Comparison of ENCODE assay signal across 18 cellular contexts in the genomic region with DNA sequence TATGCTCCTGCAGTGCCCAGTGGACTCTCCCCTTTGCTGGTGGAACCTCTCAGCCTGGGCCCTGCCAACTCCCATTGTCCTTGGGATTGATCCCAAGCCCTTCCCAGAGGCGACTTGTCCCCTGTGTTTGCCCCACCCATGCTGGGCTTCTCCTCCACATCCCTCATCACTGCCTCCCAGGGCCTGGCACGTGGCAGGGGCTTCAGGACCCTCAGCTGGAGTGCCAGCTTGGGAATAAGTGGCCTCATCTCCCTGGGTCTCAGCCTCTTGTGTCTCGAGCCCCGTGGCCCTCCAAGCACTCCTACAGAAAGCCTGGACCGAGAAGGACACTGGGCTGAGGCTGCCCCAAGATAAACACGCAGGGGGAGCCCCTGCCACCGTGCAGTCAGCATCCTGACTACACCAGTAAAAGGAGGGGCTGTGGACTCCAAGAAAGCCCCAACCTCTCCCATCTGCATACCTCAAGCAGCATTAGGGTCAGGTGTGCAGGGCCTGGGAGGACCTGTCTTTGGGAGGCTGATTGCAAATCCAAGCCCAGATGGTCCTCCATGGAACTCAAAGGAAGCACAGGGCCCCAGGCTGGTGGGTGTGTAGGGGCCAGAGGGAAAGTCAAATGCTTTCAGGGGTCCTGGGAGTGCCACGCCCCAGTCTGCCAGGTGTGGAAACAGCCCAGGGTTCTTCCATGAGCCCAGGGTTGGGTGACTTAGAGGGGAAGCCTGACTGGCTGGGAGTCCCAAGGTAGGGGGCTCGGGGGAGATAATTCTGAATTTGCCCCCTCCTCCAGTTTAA. TPM values are rescaled to one million over a fixed set of nuclear protein-coding genes. Genes with fewer than 3 reads are reported as not detected.
DNase-seq lines count a peak whose midpoint lies in the region; ATAC-seq, FAIRE-seq and TF ChIP-seq lines count a peak whose summit lies in the region.
"Had no signal": no experiment of that assay in that cellular context is flagged by ENCODE, and none has a peak within 500 bp of the region (broad histone marks: within the 10 kb centered on the region; RNA-seq: fewer than 3 reads in every experiment).

No MANE protein-coding gene starts in this region.

- intact Hi-C loops in cardiac septum (cut with DNase I) (no loop called here), left cardiac atrium (cut with DNase I) (no loop called here), kidney (cut with DNase I) (no loop called here), tibial artery (cut with DNase I; ENCODE audit: low total_unique reads) (no loop called here)

- DNase-seq in cardiac septum (ENCODE audit: low spot score) (peak; percentile 60), left cardiac atrium (no peak), kidney (peak; percentile 48), tibial artery (peak; percentile 2 to 60), AG08396 (ENCODE audit: low spot score) (no peak)
- peak; percentile 48 for DNase-seq in activated CD8-positive, alpha-beta memory T cell treated with anti-CD3 and anti-CD28 coated beads for 24 hours
- DNase-seq: activated gamma-delta T cell, GOT3, NCI-H1694 treated with DMSO at 0.1 percent for 48 hours, NCI-H345 had no signal

- H3K9me3 ChIP-seq in kidney (ENCODE audit: control insufficient read depth in 1 of 2, low read length in 2 of 2) (peaks cover 3 to 10% of the 10 kb centered on the region in 2 donors), tibial artery (peaks cover 0 to 7% (median 6%) of the 10 kb centered on the region in 3 donors)
- H3K9me3 ChIP-seq: vagina had no signal

- no peak for FAIRE-seq in kidney (lab: Jason Lieb, UNC)
- FAIRE-seq: endometrium, islet of Langerhans had no signal

- no peak for ATAC-seq in left cardiac atrium
- ATAC-seq in HG03135 (IDR thresholded peaks at IDR 0.05; ENCODE audit: unreplicated experiment), result no peak
- no peak for ATAC-seq in HG02884 (IDR thresholded peaks at IDR 0.05; ENCODE audit: unreplicated experiment)
- ATAC-seq: CD8-positive, alpha-beta T cell had no signal

- TF ChIP-seq CTCF in kidney (IDR thresholded peaks at IDR 0.05; ENCODE audit: borderline replicate concordance, extremely low read depth, insufficient read depth) (no peak), tibial artery (IDR thresholded peaks at IDR 0.05) (no peak)

- H3K27me3 ChIP-seq in tibial artery, result peaks cover 0 to 10% of the 10 kb centered on the region in 2 donors
- H3K27me3 ChIP-seq: ascending aorta, vagina had no signal

- H3K4me1 ChIP-seq in kidney (ENCODE audit: control insufficient read depth in 1 of 2, insufficient read depth in 1 of 2, low read depth in 1 of 2, low read length in 2 of 2) (no peaks in the 10 kb centered on the region), tibial artery (no peaks in the 10 kb centered on the region)
- H3K4me1 ChIP-seq: ascending aorta, vagina had no signal

- no peaks in the 10 kb centered on the region for H3K36me3 ChIP-seq in kidney (ENCODE audit: control insufficient read depth in 1 of 2, insufficient read depth in 2 of 2, low read length in 2 of 2)
- no peaks in the 10 kb centered on the region for H3K36me3 ChIP-seq in tibial artery
- H3K36me3 ChIP-seq: ascending aorta, vagina had no signal

- no peak overlapping the region for H3K4me3 ChIP-seq in kidney (ENCODE audit: low read length in 2 of 2)
- H3K4me3 ChIP-seq in tibial artery, result no peak overlapping the region
- H3K4me3 ChIP-seq: ascending aorta, vagina had no signal

- H3K27ac ChIP-seq in kidney (ENCODE audit: low read depth in 2 of 2, low read length in 2 of 2), result no peak overlapping the region
- no peak overlapping the region for H3K27ac ChIP-seq in tibial artery
- H3K27ac ChIP-seq: ascending aorta, HL-60, vagina had no signal

- no peak overlapping the region for H3K9ac ChIP-seq in kidney (ENCODE audit: low read length in 2 of 2)

RNA-seq across cellular contexts. Expression of a gene that starts 9.5 kb away (rescaled TPM):
- total RNA-seq in cardiac septum (2.2 TPM), left cardiac atrium (1 to 10 TPM; 2.6 to 2.8 TPM), kidney (5.7 TPM)
- polyA plus RNA-seq in kidney (ENCODE audit: insufficient read depth, low read depth, low replicate concordance), result 3.7 TPM
- total RNA-seq: CD8-positive, alpha-beta T cell had no signal

Comparison
In these comparisons a context has a peak if more than half of its experiments do, and no peak if none do; other contexts are left out.
1. DNase-seq: peak in cardiac septum (single experiment), activated CD8-positive, alpha-beta memory T cell treated with anti-CD3 and anti-CD28 coated beads for 24 hours (single experiment), kidney (single experiment) and tibial artery (2 of 2); none in left cardiac atrium (single experiment) and AG08396 (single experiment).